ENCODE assay signal across 19 cellular contexts in genomic region chr17:19299866-19300265, GRCh38.
DNase-seq lines count a peak whose midpoint lies in the region; ATAC-seq and TF ChIP-seq lines count a peak whose summit lies in the region.
"Had no signal": no experiment of that assay in that cellular context is flagged by ENCODE, and none has a peak within 500 bp of the region (broad histone marks: within the 10 kb centered on the region; RNA-seq: fewer than 3 reads in every experiment).

No MANE protein-coding gene starts in this region.

- H3K4me1 ChIP-seq in H9 (ENCODE audit: insufficient read depth, low read length) (no peaks in the 10 kb centered on the region), tibial nerve (peaks cover 0 to 97% (median 61%) of the 10 kb centered on the region in 4 donors)

- no peak overlapping the region for H2AK5ac ChIP-seq in H9 (ENCODE audit: insufficient read length, low read length)

- no peak overlapping the region for H3K4ac ChIP-seq in H9 (ENCODE audit: low read depth, low read length)

- no peak overlapping the region for H3K23ac ChIP-seq in H9 (ENCODE audit: insufficient read length, low read depth, low read length)

- no peak overlapping the region for H2BK20ac ChIP-seq in H9 (ENCODE audit: low read depth, low read length, poor library complexity, severe bottlenecking)

- no peak overlapping the region for H2BK12ac ChIP-seq in H9 (ENCODE audit: insufficient read length, low read depth, low read length)

- no peaks in the 10 kb centered on the region; the same call in 1 of the 2 replicates for H3K79me2 ChIP-seq in H9 (ENCODE audit: insufficient read depth, low read length)

- H3K4me3 Mint-ChIP-seq in H9 = no peak overlapping the region
- no peak overlapping the region for H3K4me3 Mint-ChIP-seq in brain
- H3K4me3 Mint-ChIP-seq: CD4-positive, CD25-positive, alpha-beta regulatory T cell had no signal

- DNase-seq in H9 (no peak), tibial nerve (ENCODE audit: low spot score in 2 of 2) (no peak), NCI-H1930 (lab: John Stamatoyannopoulos, UW) (no peak), COLO668 (lab: John Stamatoyannopoulos, UW; ENCODE audit: unreplicated experiment) (no peak)
- DNase-seq: CD4-positive, CD25-positive, alpha-beta regulatory T cell; IMR-90; MM.1S; NCI-H1694; NCI-H2081; NCI-H2171; NCI-H226; NCI-H510A; SIG-M5 had no signal

- no peak overlapping the region for H2BK15ac ChIP-seq in H9 (ENCODE audit: low read depth, low read length)

- no peaks in the 10 kb centered on the region for H3K36me3 ChIP-seq in tibial nerve
- H3K36me3 ChIP-seq: BLaER1 had no signal

- H3K18ac ChIP-seq in H9 (ENCODE audit: insufficient read length, low read depth, low read length) = no peak overlapping the region

- H3K27me3 ChIP-seq in H9 (ENCODE audit: insufficient read depth, low read length) (no peaks in the 10 kb centered on the region), layer of hippocampus (ENCODE audit: control insufficient read depth, insufficient read depth, low read length) (no peaks in the 10 kb centered on the region), tibial nerve (no peaks in the 10 kb centered on the region)

- no peak for ATAC-seq in HG03196 (IDR thresholded peaks at IDR 0.05; ENCODE audit: unreplicated experiment)

- H2AFZ ChIP-seq in H9 (ENCODE audit: low read length) = no peak overlapping the region

- H3K27me3 Mint-ChIP-seq in H9 (ENCODE audit: low read depth) = no peaks in the 10 kb centered on the region
- H3K27me3 Mint-ChIP-seq in brain = peaks cover 3% of the 10 kb centered on the region
- H3K27me3 Mint-ChIP-seq: CD4-positive, CD25-positive, alpha-beta regulatory T cell had no signal

- no peak overlapping the region for H4K8ac ChIP-seq in H9 (replicated peaks; ENCODE audit: insufficient read length, low read depth, low read length)

- no peak overlapping the region for H2BK5ac ChIP-seq in H9 (ENCODE audit: insufficient read length, low read length)

- no peak overlapping the region for H2BK120ac ChIP-seq in H9 (ENCODE audit: low read depth, low read length, poor library complexity, severe bottlenecking)

- H3K27ac ChIP-seq in H9 (ENCODE audit: insufficient read length, low read depth, low read length) (no peak overlapping the region), layer of hippocampus (ENCODE audit: low read depth, low read length) (peak overlapping the region; percentile 77), tibial nerve (peak overlapping the region in 3 of 4 donors; percentile 43 to 85 (median 83))
- H3K27ac ChIP-seq: BLaER1, KMS-11, SK-N-MC had no signal

- no peaks in the 10 kb centered on the region for H3K79me1 ChIP-seq in H9 (ENCODE audit: insufficient read depth, low read depth, low read length, poor library complexity, severe bottlenecking)

- H3K27ac Mint-ChIP-seq in H9 = peak overlapping the region; percentile 31 to 83 (median 32); a peak in 2 of 7 replicates
- H3K27ac Mint-ChIP-seq in brain = peak overlapping the region in 4 of 5 experiments; percentile 37 to 89 (median 86)
- H3K27ac Mint-ChIP-seq: CD4-positive, CD25-positive, alpha-beta regulatory T cell had no signal

- no peak for TF ChIP-seq POLR2A in tibial nerve (IDR thresholded peaks at IDR 0.05)

- no CpG with 5 or more reads among the region's 7 CpGs for WGBS in H9 (ENCODE audit: extremely low coverage, insufficient read length, low lambda C conversion rate)
- 95% methylated on average over 7 of the region's 7 CpGs for WGBS in tibial nerve, 2 donors

- no peak overlapping the region for H3K14ac ChIP-seq in H9 (ENCODE audit: insufficient read depth, low read length)

- no peak for TF ChIP-seq CTCF in H9 (conservative IDR thresholded peaks at IDR 0.05)
- no peak for TF ChIP-seq CTCF in brain (conservative IDR thresholded peaks at IDR 0.05)
- TF ChIP-seq CTCF in tibial nerve (IDR thresholded peaks at IDR 0.05) = no peak

- H3K4me2 ChIP-seq in H9 (ENCODE audit: insufficient read depth, insufficient read length, low read length) = no peak overlapping the region
- H3K4me2 ChIP-seq: BLaER1, KMS-11 had no signal

- peaks cover 10 to 14% of the 10 kb centered on the region in 2 experiments for H3K4me1 Mint-ChIP-seq in H9
- peaks cover 72% of the 10 kb centered on the region for H3K4me1 Mint-ChIP-seq in brain

- TF ChIP-seq EP300 in tibial nerve (IDR thresholded peaks at IDR 0.05) = no peak

- no peak overlapping the region for H4K5ac ChIP-seq in H9 (ENCODE audit: insufficient read length, low read depth, low read length)

- no peaks in the 10 kb centered on the region for H4K20me1 ChIP-seq in H9 (ENCODE audit: control insufficient read depth, insufficient read depth, insufficient read length)

- H3K56ac ChIP-seq in H9 (ENCODE audit: insufficient read length, low read depth, low read length) = no peak overlapping the region

- H3K4me3 ChIP-seq in tibial nerve = no peak overlapping the region
- H3K4me3 ChIP-seq: BLaER1, SK-N-MC had no signal

- H3K9me3 Mint-ChIP-seq in H9 (no peaks in the 10 kb centered on the region), brain (no peaks in the 10 kb centered on the region)
- H3K9me3 Mint-ChIP-seq: CD4-positive, CD25-positive, alpha-beta regulatory T cell had no signal

- H3K9ac ChIP-seq in H9 (ENCODE audit: extremely low read depth, insufficient read length, low read length) = no peak overlapping the region
- H3K9ac ChIP-seq: BLaER1, KMS-11 had no signal

- H4K91ac ChIP-seq in H9 (ENCODE audit: insufficient read length, low read depth, low read length) = no peak overlapping the region

- no peaks in the 10 kb centered on the region; a peak in 1 of 7 replicates for H3K36me3 Mint-ChIP-seq in H9 (ENCODE audit: insufficient read depth in 1 of 3, low read depth in 3 of 3)
- peaks cover 8% of the 10 kb centered on the region for H3K36me3 Mint-ChIP-seq in brain

- no peaks in the 10 kb centered on the region for H3K9me3 ChIP-seq in H9 (ENCODE audit: control insufficient read depth, low read depth, low read length)
- H3K9me3 ChIP-seq in tibial nerve = no peaks in the 10 kb centered on the region
- H3K9me3 ChIP-seq: BLaER1 had no signal

- no peaks in the 10 kb centered on the region for H3K23me2 ChIP-seq in H9 (ENCODE audit: insufficient read length, low read depth, low read length, poor library complexity, severe bottlenecking)

- H3T11ph ChIP-seq in H9 (ENCODE audit: low read length) = no peak overlapping the region
